In the genomic region with DNA sequence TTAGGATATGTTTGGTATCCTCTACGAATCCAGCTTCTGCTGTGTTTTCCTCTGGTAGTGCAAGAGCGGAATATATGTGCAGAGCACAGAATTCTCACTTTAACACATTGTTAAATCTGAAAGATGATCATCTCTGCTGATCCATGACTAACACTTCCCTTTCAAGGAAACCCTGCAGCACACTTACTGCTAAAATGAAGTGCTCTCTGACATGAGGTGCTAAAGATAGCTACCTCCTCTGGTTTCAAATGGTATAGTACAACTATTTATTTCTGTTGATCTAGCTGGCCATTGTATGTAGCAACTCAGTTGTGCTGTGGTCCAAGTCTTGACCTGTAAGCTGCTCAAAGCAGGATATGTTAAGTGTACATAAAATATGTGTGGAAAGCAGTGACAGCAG, we compare ENCODE assay signal across 22 cellular contexts.
"Had no signal": no experiment of that assay in that cellular context is flagged by ENCODE, and none has a peak within 500 bp of the region (broad histone marks: within the 10 kb centered on the region; RNA-seq: fewer than 3 reads in every experiment).

No MANE protein-coding gene starts in this region.

- H3K4me3 ChIP-seq: gastrocnemius medialis, mucosa of descending colon, pancreas, skin epidermis, spleen, testis, tibial artery had no signal

- H3K9me3 ChIP-seq: gastrocnemius medialis, mucosa of descending colon, neutrophil, pancreas, spleen, testis, tibial artery had no signal

- H3K36me3 ChIP-seq: gastrocnemius medialis, neutrophil, pancreas, spleen, tibial artery had no signal

- H3K27ac ChIP-seq: epithelial cell of prostate, gastrocnemius medialis, neutrophil, pancreas, skin epidermis, spleen, testis, tibial artery had no signal

- H3K27me3 ChIP-seq: gastrocnemius medialis, neutrophil, pancreas, spleen, testis, tibial artery had no signal

- H3K4me1 ChIP-seq: gastrocnemius medialis, pancreas, spleen, testis, tibial artery had no signal

- DNase-seq: effector CD8-positive, alpha-beta T cell; endodermal cell; foreskin fibroblast; gastrocnemius medialis; mesenchymal stem cell; mucosa of descending colon; naive B cell; pancreas; retina; spleen; stimulated activated CD4-positive, alpha-beta T cell treated with anti-CD3 and anti-CD28 coated beads, Interleukin-4, amount 100 ng/mL, for 4 hours; stimulated activated naive CD8-positive, alpha-beta T cell treated with anti-CD3 and anti-CD28 coated beads, Interleukin-15, Interleukin-2, amounts not matched to agents 100 U/mL and 50 U/mL, for 24 hours; substantia nigra; testis; tibial artery had no signal

- ATAC-seq: esophagus mucosa; gastrocnemius medialis; left lobe of liver; mucosa of descending colon; natural killer cell treated with Interleukin-12 subunit alpha and Interleukin-12 subunit beta and Interleukin-15 and Interleukin-18, amount 100 ng/mL, for 72 hours; pancreas; stimulated activated memory B cell treated with anti-CD40 and anti-IgM and Interleukin-4, amounts not matched to agents 10 μg/mL and 1 μg/mL and 100 μg/mL, for 72 hours; stimulated activated naive CD8-positive, alpha-beta T cell treated with anti-CD3 and anti-CD28 coated beads, Interleukin-15, Interleukin-2, amounts not matched to agents 100 U/mL and 50 U/mL, for 24 hours had no signal
